Comparison of ENCODE assay signal across 7 cellular contexts in genomic region chr12:47397664-47398281, GRCh38.
A peak's percentile ranks its signal among the peaks of the same experiment; 100 is the strongest.
DNase-seq lines count a peak whose midpoint lies in the region; ATAC-seq and TF ChIP-seq lines count a peak whose summit lies in the region.

No MANE protein-coding gene starts in this region.

- peak; percentile 65 for TF ChIP-seq CTCF in GM06990 (IDR thresholded peaks at IDR 0.05; ENCODE audit: insufficient read depth, low read length, poor library complexity, severe bottlenecking)
- no peak; the same call in none of the 2 replicates for TF ChIP-seq CTCF in HEK293 (tag by site-specific recombination; IDR thresholded peaks at IDR 0.05)
- TF ChIP-seq CTCF in OCI-LY3 (IDR thresholded peaks at IDR 0.05; ENCODE audit: low read depth, low read length): peak; percentile 90
- TF ChIP-seq CTCF in left ventricle myocardium inferior (IDR thresholded peaks at IDR 0.05; ENCODE audit: borderline replicate concordance): peak; percentile 53
- TF ChIP-seq CTCF in upper lobe of left lung (IDR thresholded peaks at IDR 0.05): peak; percentile 20 to 60 (median 46)

- no peaks in the 10 kb centered on the region for H3K27me3 ChIP-seq in GM06990 (replicated peaks; ENCODE audit: control insufficient read depth, insufficient read depth, low read length)
- H3K27me3 ChIP-seq in OCI-LY3 (ENCODE audit: low read depth, low read length): no peaks in the 10 kb centered on the region
- no peaks in the 10 kb centered on the region for H3K27me3 ChIP-seq in left ventricle myocardium inferior (ENCODE audit: low read depth)
- H3K27me3 ChIP-seq in upper lobe of left lung: no peaks in the 10 kb centered on the region

- H4K20me1 ChIP-seq in OCI-LY3 (ENCODE audit: insufficient read depth, low read length): no peaks in the 10 kb centered on the region

- H3K4me3 Mint-ChIP-seq in activated naive CD4-positive, alpha-beta T cell treated with anti-CD3 and anti-CD28 coated beads for 36 hours: peak overlapping the region; percentile 33

- no peak for TF ChIP-seq EP300 in upper lobe of left lung (IDR thresholded peaks at IDR 0.05)

- peaks cover 13% of the 10 kb centered on the region for H3K9me3 Mint-ChIP-seq in activated naive CD4-positive, alpha-beta T cell treated with anti-CD3 and anti-CD28 coated beads for 36 hours

- DNase-seq in GM06990 (ENCODE audit: extremely low read depth, insufficient read length) (no peak), left ventricle myocardium inferior (no peak), upper lobe of left lung (no peak), GM19240 (ENCODE audit: insufficient read length, low spot score) (no peak)
- DNase-seq in activated naive CD4-positive, alpha-beta T cell treated with anti-CD3 and anti-CD28 coated beads for 36 hours: peak; percentile 72

- no peak overlapping the region for H2AFZ ChIP-seq in OCI-LY3 (ENCODE audit: low read depth, low read length)

- H3K4me1 Mint-ChIP-seq in activated naive CD4-positive, alpha-beta T cell treated with anti-CD3 and anti-CD28 coated beads for 36 hours (ENCODE audit: low read depth): peaks cover 95% of the 10 kb centered on the region

- H3K36me3 Mint-ChIP-seq in activated naive CD4-positive, alpha-beta T cell treated with anti-CD3 and anti-CD28 coated beads for 36 hours (ENCODE audit: low read depth): peaks cover 16% of the 10 kb centered on the region

- H3K27ac Mint-ChIP-seq in activated naive CD4-positive, alpha-beta T cell treated with anti-CD3 and anti-CD28 coated beads for 36 hours: peak overlapping the region; percentile 100

- POLR2A ChIA-PET in HEK293 (lab: Yijun Ruan, JAX): interaction anchor here (0.6 to 1.1 kb wide), 2 partner anchors 187 to 364 kb away, joined by 3 read pairs; no protein-coding TSS in a partner anchor

- intact Hi-C loops in activated naive CD4-positive, alpha-beta T cell treated with anti-CD3 and anti-CD28 coated beads for 36 hours (cut with micrococcal nuclease): loop anchor here (1.0 to 10.0 kb wide), 9 partner anchors 90 to 1673 kb away; partner anchors contain the start of genes ARID2 and SCAF11
- intact Hi-C loops in left ventricle myocardium inferior (cut with micrococcal nuclease): loop anchor here (10.0 kb wide), 1 partner anchor 363 kb away; no protein-coding TSS in a partner anchor

- H3K27me3 Mint-ChIP-seq in activated naive CD4-positive, alpha-beta T cell treated with anti-CD3 and anti-CD28 coated beads for 36 hours (ENCODE audit: low read depth): no peaks in the 10 kb centered on the region

- H3K27ac ChIP-seq in HEK293 (ENCODE audit: extremely low read depth, low read depth, low read length): no peak overlapping the region
- peak overlapping the region; percentile 99 for H3K27ac ChIP-seq in OCI-LY3 (ENCODE audit: low read length)
- H3K27ac ChIP-seq in left ventricle myocardium inferior (replicated peaks): no peak overlapping the region
- no peak overlapping the region for H3K27ac ChIP-seq in upper lobe of left lung

- H3K9ac ChIP-seq in OCI-LY3 (ENCODE audit: low read length): peak overlapping the region; percentile 99

- no peaks in the 10 kb centered on the region for H3K79me2 ChIP-seq in OCI-LY3 (ENCODE audit: low read length)

- no peak for TF ChIP-seq POLR2A in upper lobe of left lung (IDR thresholded peaks at IDR 0.05)

- CTCF ChIA-PET in HEK293 (lab: Yijun Ruan, JAX): interaction anchor here (0.6 to 2.6 kb wide), 23 partner anchors 10 to 412 kb away, joined by 3 to 28 read pairs (median 4); partner anchors contain the start of genes AMIGO2 and PCED1B
- CTCF ChIA-PET in activated naive CD4-positive, alpha-beta T cell treated with anti-CD3 and anti-CD28 coated beads for 36 hours (lab: Charles Lee): interaction anchor here (0.6 to 4.8 kb wide), 56 partner anchors 9 to 369 kb away, joined by 3 to 56 read pairs (median 5); partner anchors contain the start of genes AMIGO2 and PCED1B

- H3K4me3 ChIP-seq in GM06990 (replicated peaks; ENCODE audit: low read depth, low read length) (no peak overlapping the region), HEK293 (ENCODE audit: low read depth, low read length) (no peak overlapping the region), OCI-LY3 (ENCODE audit: low read length) (peak overlapping the region; percentile 72), left ventricle myocardium inferior (no peak overlapping the region), upper lobe of left lung (no peak overlapping the region)

- H3K4me2 ChIP-seq in OCI-LY3 (ENCODE audit: low read length): peak overlapping the region; percentile 98

- ATAC-seq in upper lobe of left lung (ENCODE audit: low FRiP score in 2 of 2): peak in 1 of 2 donors; percentile 81

- H3K4me1 ChIP-seq in HEK293 (ENCODE audit: control insufficient read depth, insufficient read depth, low read length) (0 out of 2 replicates have a peak, but pooled peaks cover 3% of the 10 kb centered on the region), OCI-LY3 (ENCODE audit: low read length) (peaks cover 86% of the 10 kb centered on the region), left ventricle myocardium inferior (peaks cover 2% of the 10 kb centered on the region), upper lobe of left lung (peaks cover 6 to 9% (median 8%) of the 10 kb centered on the region in 4 donors)

- whole genome bisulfite sequencing in upper lobe of left lung, 2 donors: 62 to 65% methylated on average over 4 of the region's 4 CpGs

- no peaks in the 10 kb centered on the region for H3K9me3 ChIP-seq in HEK293 (ENCODE audit: control insufficient read depth, insufficient read depth, low read depth, low read length)
- peaks cover 31% of the 10 kb centered on the region; the same call in 1 of the 2 replicates for H3K9me3 ChIP-seq in OCI-LY3 (ENCODE audit: insufficient read depth, low read length)
- peaks cover 43% of the 10 kb centered on the region for H3K9me3 ChIP-seq in left ventricle myocardium inferior (replicated peaks)
- peaks cover 0 to 7% (median 5%) of the 10 kb centered on the region in 4 donors for H3K9me3 ChIP-seq in upper lobe of left lung

- H3K36me3 ChIP-seq in GM06990 (ENCODE audit: control insufficient read depth, insufficient read depth, low read length) (no peaks in the 10 kb centered on the region), HEK293 (ENCODE audit: control insufficient read depth in 2 of 2, insufficient read depth in 1 of 2, low read length in 2 of 2) (no peaks in the 10 kb centered on the region), OCI-LY3 (replicated peaks; ENCODE audit: low read depth, low read length) (peaks cover 36% of the 10 kb centered on the region), left ventricle myocardium inferior (no peaks in the 10 kb centered on the region), upper lobe of left lung (no peaks in the 10 kb centered on the region)

TF ChIP-seq in HEK293, 187 proteins besides CTCF, POLR2A, EP300 and RAD21:
- TF ChIP-seq ZNF155 (tag by site-specific recombination; IDR thresholded peaks at IDR 0.05) (no peak), ZNF654 (tag by site-specific recombination; IDR thresholded peaks at IDR 0.05; ENCODE audit: low read depth) (peak; percentile 87)
